In genomic region chr3:171261487-171261886, GRCh38 we compare ENCODE assay signal across 12 cellular contexts.
A peak's percentile ranks its signal among the peaks of the same experiment; 100 is the strongest.
DNase-seq lines count a peak whose midpoint lies in the region; ATAC-seq and TF ChIP-seq lines count a peak whose summit lies in the region.
"Had no signal": no experiment of that assay in that cellular context is flagged by ENCODE, and none has a peak within 500 bp of the region (broad histone marks: within the 10 kb centered on the region; RNA-seq: fewer than 3 reads in every experiment).

No MANE protein-coding gene starts in this region.

- H3K27me3 ChIP-seq in esophagus squamous epithelium, result no peaks in the 10 kb centered on the region
- H3K27me3 ChIP-seq in tibial nerve, result no peaks in the 10 kb centered on the region
- H3K27me3 ChIP-seq: cardiac muscle cell had no signal

- no peak for ATAC-seq in GM21737 (IDR thresholded peaks at IDR 0.05; ENCODE audit: unreplicated experiment)

- H3K36me3 Mint-ChIP-seq in activated naive CD4-positive, alpha-beta T cell treated with anti-CD3 and anti-CD28 coated beads for 36 hours (ENCODE audit: low read depth), result no peaks in the 10 kb centered on the region
- peaks cover 41% of the 10 kb centered on the region for H3K36me3 Mint-ChIP-seq in activated naive CD4-positive, alpha-beta T cell treated with anti-CD3 and anti-CD28 coated beads, Interleukin-2, amount 10 ng/mL, durations not matched to agents 7 days and 5 days

- TF ChIP-seq EP300 in tibial nerve (IDR thresholded peaks at IDR 0.05), result no peak

- H3K4me1 Mint-ChIP-seq in activated naive CD4-positive, alpha-beta T cell treated with anti-CD3 and anti-CD28 coated beads for 36 hours (ENCODE audit: low read depth), result peaks cover 79% of the 10 kb centered on the region
- peaks cover 72% of the 10 kb centered on the region for H3K4me1 Mint-ChIP-seq in activated naive CD4-positive, alpha-beta T cell treated with anti-CD3 and anti-CD28 coated beads, Interleukin-2, amount 10 ng/mL, durations not matched to agents 7 days and 5 days

- no peak for TF ChIP-seq CTCF in esophagus squamous epithelium (IDR thresholded peaks at IDR 0.05)
- TF ChIP-seq CTCF in tibial nerve (IDR thresholded peaks at IDR 0.05), result no peak

- intact Hi-C loops in activated naive CD4-positive, alpha-beta T cell treated with anti-CD3 and anti-CD28 coated beads for 36 hours (cut with micrococcal nuclease), result loop anchor here (10.0 kb wide), 1 partner anchor 1497 kb away; the partner anchor contains the start of genes ACTRT3 and TERC
- intact Hi-C loops in esophagus squamous epithelium (cut with DNase I), result no loop called here

- CTCF ChIA-PET in activated naive CD4-positive, alpha-beta T cell treated with anti-CD3 and anti-CD28 coated beads for 36 hours (lab: Charles Lee), result no interaction called here
- CTCF ChIA-PET in activated naive CD4-positive, alpha-beta T cell treated with anti-CD3 and anti-CD28 coated beads, Interleukin-2, amount 10 ng/mL, durations not matched to agents 7 days and 5 days (lab: Charles Lee), result interaction anchor here (1.5 kb wide), 1 partner anchor 12 kb away, joined by 5 read pairs; no protein-coding TSS in a partner anchor

- H3K4me1 ChIP-seq in esophagus squamous epithelium, result peaks cover 5 to 54% (median 12%) of the 10 kb centered on the region in 3 donors
- H3K4me1 ChIP-seq in tibial nerve, result peaks cover 0 to 1% (median 0%) of the 10 kb centered on the region in 4 donors

- no peaks in the 10 kb centered on the region for H3K9me3 ChIP-seq in esophagus squamous epithelium
- H3K9me3 ChIP-seq in tibial nerve, result no peaks in the 10 kb centered on the region

- 57 to 63% methylated on average over 3 of the region's 3 CpGs for WGBS in esophagus squamous epithelium, 2 donors
- WGBS in tibial nerve, 2 donors, result 80 to 84% methylated on average over 3 of the region's 3 CpGs

- no peak overlapping the region for H3K4me3 Mint-ChIP-seq in activated naive CD4-positive, alpha-beta T cell treated with anti-CD3 and anti-CD28 coated beads for 36 hours
- H3K4me3 Mint-ChIP-seq in activated naive CD4-positive, alpha-beta T cell treated with anti-CD3 and anti-CD28 coated beads, Interleukin-2, amount 10 ng/mL, durations not matched to agents 7 days and 5 days, result no peak overlapping the region

- no peaks in the 10 kb centered on the region for H3K27me3 Mint-ChIP-seq in activated naive CD4-positive, alpha-beta T cell treated with anti-CD3 and anti-CD28 coated beads for 36 hours (ENCODE audit: low read depth)
- no peaks in the 10 kb centered on the region for H3K27me3 Mint-ChIP-seq in activated naive CD4-positive, alpha-beta T cell treated with anti-CD3 and anti-CD28 coated beads, Interleukin-2, amount 10 ng/mL, durations not matched to agents 7 days and 5 days

- no peak for DNase-seq in activated naive CD4-positive, alpha-beta T cell treated with anti-CD3 and anti-CD28 coated beads for 36 hours
- DNase-seq in activated naive CD4-positive, alpha-beta T cell treated with anti-CD3 and anti-CD28 coated beads, Interleukin-2, amount 10 ng/mL, durations not matched to agents 7 days and 5 days, result no peak
- peak; percentile 89 for DNase-seq in SW480 (ENCODE audit: low spot score)
- DNase-seq in esophagus squamous epithelium (lab: John Stamatoyannopoulos, UW), result no peak
- DNase-seq in tibial nerve (ENCODE audit: low spot score in 2 of 2), result no peak
- DNase-seq in NCI-H510A (lab: John Stamatoyannopoulos, UW), result no peak
- DNase-seq: activated CD8-positive, alpha-beta memory T cell treated with anti-CD3 and anti-CD28 coated beads, Interleukin-2, amount 50 U/mL, for 48 hours; KBM-7 had no signal

- H3K4me3 ChIP-seq in esophagus squamous epithelium (no peak overlapping the region), tibial nerve (no peak overlapping the region)
- H3K4me3 ChIP-seq: cardiac muscle cell, smooth muscle cell had no signal

- peak overlapping the region; percentile 33 for H3K27ac Mint-ChIP-seq in activated naive CD4-positive, alpha-beta T cell treated with anti-CD3 and anti-CD28 coated beads for 36 hours
- H3K27ac Mint-ChIP-seq in activated naive CD4-positive, alpha-beta T cell treated with anti-CD3 and anti-CD28 coated beads, Interleukin-2, amount 10 ng/mL, durations not matched to agents 7 days and 5 days, result no peak overlapping the region

- no peaks in the 10 kb centered on the region for H3K9me3 Mint-ChIP-seq in activated naive CD4-positive, alpha-beta T cell treated with anti-CD3 and anti-CD28 coated beads for 36 hours
- H3K9me3 Mint-ChIP-seq in activated naive CD4-positive, alpha-beta T cell treated with anti-CD3 and anti-CD28 coated beads, Interleukin-2, amount 10 ng/mL, durations not matched to agents 7 days and 5 days, result peaks cover 7% of the 10 kb centered on the region

- H3K36me3 ChIP-seq in esophagus squamous epithelium, result no peaks in the 10 kb centered on the region
- H3K36me3 ChIP-seq in tibial nerve, result no peaks in the 10 kb centered on the region
- H3K36me3 ChIP-seq: cardiac muscle cell had no signal

- TF ChIP-seq POLR2A in esophagus squamous epithelium (IDR thresholded peaks at IDR 0.05) (no peak), tibial nerve (IDR thresholded peaks at IDR 0.05) (no peak)

- H3K27ac ChIP-seq in esophagus squamous epithelium (peak overlapping the region in 3 of 4 donors; percentile 20 to 58 (median 42)), temporal lobe (ENCODE audit: low read depth, low read length) (peak overlapping the region; percentile 54), tibial nerve (no peak overlapping the region)

Comparison
In these comparisons a context has a peak if more than half of its experiments do, and no peak if none do; other contexts are left out.
1. H3K27ac ChIP-seq: peak in esophagus squamous epithelium (3 of 4) and temporal lobe (single experiment); none in tibial nerve (0 of 4).